Comparison of ENCODE assay signal across 8 cellular contexts in the genomic region with DNA sequence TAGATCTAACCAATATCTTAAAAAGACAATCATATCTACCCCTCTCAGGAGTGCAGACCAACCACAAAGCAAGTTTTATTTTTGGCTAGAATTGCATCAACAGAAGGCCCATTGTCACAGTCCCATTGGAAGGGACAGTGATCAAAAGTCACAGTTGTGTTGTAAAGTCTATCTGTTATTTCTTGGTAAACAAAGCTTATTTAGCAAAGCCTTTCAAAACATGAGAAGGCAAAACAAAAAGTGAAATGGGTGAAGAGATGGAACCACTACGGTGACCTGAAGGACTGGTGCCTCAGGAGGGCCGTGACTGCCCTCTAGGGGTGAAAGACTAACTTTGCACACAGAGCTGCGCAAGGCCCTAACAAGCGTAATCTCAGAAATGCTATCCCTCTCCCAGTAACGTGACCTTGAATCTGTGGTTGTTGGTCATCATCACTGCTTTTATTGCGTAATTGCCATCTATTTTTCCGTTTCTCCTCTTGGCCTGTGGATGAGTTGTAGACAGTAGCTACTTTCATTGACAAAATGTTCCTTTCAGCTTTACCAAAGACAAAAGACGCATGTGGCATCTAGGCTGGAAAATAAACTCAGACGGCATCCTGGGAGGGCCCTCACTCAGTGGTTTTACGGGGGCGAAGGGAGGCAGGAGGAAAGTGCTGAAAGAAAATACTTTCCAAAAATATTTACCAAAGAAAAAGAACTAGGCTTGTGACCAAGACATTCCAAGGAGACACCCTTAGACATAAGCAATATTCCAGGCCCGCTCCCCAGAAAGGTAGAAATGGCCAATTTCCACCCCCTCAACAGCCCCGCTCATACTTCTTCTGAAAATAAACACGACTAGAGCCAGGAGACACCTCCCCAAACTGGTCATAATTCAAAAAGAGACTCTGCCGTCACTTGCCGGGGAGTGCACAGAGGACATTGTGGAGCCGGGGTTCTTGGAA.
DNase-seq lines count a peak whose midpoint lies in the region; ATAC-seq and TF ChIP-seq lines count a peak whose summit lies in the region.

No MANE protein-coding gene starts in this region.

- H3K4me1 ChIP-seq in lung (ENCODE audit: control insufficient read depth in 2 of 2, insufficient read depth in 2 of 2, low read length in 2 of 2), result peaks cover 0 to 2% of the 10 kb centered on the region in 2 donors

- no peaks in the 10 kb centered on the region for H3K9me3 ChIP-seq in lung (ENCODE audit: control insufficient read depth in 2 of 2, insufficient read depth in 1 of 2, low read length in 1 of 2)

- peak overlapping the region; percentile 40 to 97 (median 90) for H3K27ac ChIP-seq in dorsolateral prefrontal cortex
- peak overlapping the region in 1 of 2 donors; percentile 73 for H3K27ac ChIP-seq in lung (ENCODE audit: low read depth in 1 of 2, low read length in 1 of 2)

- DNase-seq in AG20443 (ENCODE audit: low spot score), result peak; percentile 86
- DNase-seq in NCI-H460 (ENCODE audit: extremely low read depth, low read depth), result peak; percentile 74
- DNase-seq in activated CD4-positive, alpha-beta T cell treated with anti-CD3 and anti-CD28 coated beads, Interleukin-2, amount 50 U/mL, for 48 hours, result peak; percentile 55 to 69
- peak in 9 of 10 donors; percentile 28 to 76 (median 64) for DNase-seq in dorsolateral prefrontal cortex
- peak; percentile 75 for DNase-seq in lung (ENCODE audit: low spot score)
- peak; percentile 20 for DNase-seq in stimulated activated CD8-positive, alpha-beta memory T cell treated with anti-CD3 and anti-CD28 coated beads, Interleukin-12 subunit alpha, Interleukin-12 subunit beta, amount 100 ng/mL, for 24 hours (ENCODE audit: extremely low read depth)

- H3K36me3 ChIP-seq in lung (ENCODE audit: control insufficient read depth in 2 of 2, insufficient read depth in 2 of 2, low read length in 2 of 2), result peaks cover 0 to 4% of the 10 kb centered on the region in 2 donors

- peak; percentile 95 for ATAC-seq in GM18868 (IDR thresholded peaks at IDR 0.05; ENCODE audit: unreplicated experiment)
- peak; percentile 92 for ATAC-seq in HG03095 (IDR thresholded peaks at IDR 0.05; ENCODE audit: unreplicated experiment)
- ATAC-seq in lung (ENCODE audit: insufficient read depth, low FRiP score), result peak; percentile 99

- 27 to 35% methylated on average over 17 of the region's 17 CpGs for WGBS in lung, 2 donors

- intact Hi-C loops in dorsolateral prefrontal cortex (cut with DNase I), result loop anchor here (2.0 to 10.0 kb wide), 4 partner anchors 121 to 358 kb away; no protein-coding TSS in a partner anchor

- TF ChIP-seq CTCF in dorsolateral prefrontal cortex (IDR thresholded peaks at IDR 0.05 in 54 of 56, conservative IDR thresholded peaks at IDR 0.05 in 2 of 56; ENCODE audit: low read depth in 1 of 56, partially characterized antibody in 56 of 56), result peak; percentile 84 to 99 (median 95)
- peak; percentile 87 for TF ChIP-seq CTCF in lung (IDR thresholded peaks at IDR 0.05; ENCODE audit: control extremely low read depth, extremely low read depth)

- H3K27me3 ChIP-seq in dorsolateral prefrontal cortex (peaks cover 0 to 4% (median 0%) of the 10 kb centered on the region in 45 donors), lung (ENCODE audit: control insufficient read depth, insufficient read depth) (no peaks in the 10 kb centered on the region)

- H3K4me3 ChIP-seq in dorsolateral prefrontal cortex (peak overlapping the region in 10 of 59 donors; percentile 0 to 36 (median 4)), lung (no peak overlapping the region)

Comparison
In these comparisons a context has a peak if more than half of its experiments do, and no peak if none do; other contexts are left out.
1. DNase-seq: peak in every context shown above with its lines; median percentile 86 in AG20443; 75 in lung; 74 in NCI-H460; 64 in dorsolateral prefrontal cortex; 62 in activated CD4-positive, alpha-beta T cell treated with anti-CD3 and anti-CD28 coated beads, Interleukin-2, amount 50 U/mL, for 48 hours; 20 in stimulated activated CD8-positive, alpha-beta memory T cell treated with anti-CD3 and anti-CD28 coated beads, Interleukin-12 subunit alpha, Interleukin-12 subunit beta, amount 100 ng/mL, for 24 hours.